In the genomic region with DNA sequence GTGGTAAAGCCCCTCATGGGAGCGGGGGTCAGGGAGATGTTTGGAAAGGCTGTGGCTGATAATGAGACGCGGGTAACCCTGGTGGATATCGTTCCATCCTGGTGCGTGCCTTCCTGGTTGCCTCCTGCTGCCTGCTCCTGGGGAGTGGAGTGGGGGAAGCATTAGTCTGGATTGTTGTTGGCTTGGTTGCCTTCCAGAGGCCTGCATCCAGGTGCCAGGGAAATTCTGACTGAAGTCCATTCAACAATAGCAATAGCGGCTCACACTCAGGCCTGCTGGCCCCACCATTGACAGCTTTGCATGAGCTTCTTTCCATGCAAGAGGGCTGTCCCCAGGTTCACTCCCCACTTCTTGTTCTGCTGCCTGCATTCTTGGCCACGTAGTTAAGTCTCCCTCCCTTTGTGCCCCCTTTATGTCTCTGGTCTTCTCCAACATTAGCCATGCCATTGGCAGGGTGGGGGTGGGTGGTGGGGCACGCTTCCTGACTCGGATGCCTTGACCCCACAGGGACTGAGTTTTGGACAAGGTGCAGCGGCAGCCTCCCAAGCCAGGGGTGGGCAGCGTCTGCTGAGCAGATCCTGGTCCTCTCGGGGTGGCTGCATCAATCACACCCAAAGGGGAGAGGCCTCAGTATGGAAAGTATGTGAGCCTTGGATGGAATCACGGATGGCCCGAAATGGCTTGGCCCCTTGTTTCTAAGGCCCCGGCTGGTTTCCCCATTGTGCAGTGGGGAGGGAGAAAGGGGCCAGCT, we compare ENCODE assay signal across 15 cellular contexts.
"Had no signal": no experiment of that assay in that cellular context is flagged by ENCODE, and none has a peak within 500 bp of the region (broad histone marks: within the 10 kb centered on the region; RNA-seq: fewer than 3 reads in every experiment).

No MANE protein-coding gene starts in this region.

- H3K9me3 ChIP-seq: suprapubic skin had no signal

- H3K27ac ChIP-seq: psoas muscle, SK-N-MC, suprapubic skin had no signal

- H3K4me1 ChIP-seq: psoas muscle, suprapubic skin had no signal

- H3K36me3 ChIP-seq: esophagus muscularis mucosa, suprapubic skin had no signal

- H3K27me3 ChIP-seq: esophagus muscularis mucosa, suprapubic skin had no signal

- ATAC-seq: activated T-helper 17 cell treated with anti-CD3 and anti-CD28 coated beads, Interleukin-2, amount 50 U/mL, for 72 hours; stimulated activated naive B cell treated with anti-CD40 and anti-IgM and Interleukin-4, amounts not matched to agents 10 μg/mL and 1 μg/mL and 100 μg/mL, for 72 hours had no signal

- DNase-seq: activated CD4-positive, alpha-beta T cell treated with anti-CD3 and anti-CD28 coated beads, Interleukin-2, amount 10 ng/mL, durations not matched to agents 24 days and 14 days; activated CD4-positive, CD25-positive, alpha-beta regulatory T cell; activated naive CD4-positive, alpha-beta T cell treated with Interleukin-2 at 50 U/mL for 16 hours; anterior cingulate cortex; kidney glomerular epithelial cell; midbrain; psoas muscle; stimulated activated CD4-positive, alpha-beta T cell treated with anti-CD3 and anti-CD28 coated beads, Interleukin-15, amount 100 ng/mL, for 24 hours; stimulated activated CD4-positive, alpha-beta T cell treated with anti-CD3 and anti-CD28 coated beads, Interleukin-4, amount 100 ng/mL, for 1 hour; stimulated activated naive B cell treated with anti-CD40 and anti-IgM and Interleukin-4, amounts not matched to agents 10 μg/mL and 1 μg/mL and 100 μg/mL, for 72 hours had no signal

- H3K4me3 ChIP-seq: esophagus muscularis mucosa, lung, psoas muscle, SK-N-MC, suprapubic skin had no signal
